In the genomic region with DNA sequence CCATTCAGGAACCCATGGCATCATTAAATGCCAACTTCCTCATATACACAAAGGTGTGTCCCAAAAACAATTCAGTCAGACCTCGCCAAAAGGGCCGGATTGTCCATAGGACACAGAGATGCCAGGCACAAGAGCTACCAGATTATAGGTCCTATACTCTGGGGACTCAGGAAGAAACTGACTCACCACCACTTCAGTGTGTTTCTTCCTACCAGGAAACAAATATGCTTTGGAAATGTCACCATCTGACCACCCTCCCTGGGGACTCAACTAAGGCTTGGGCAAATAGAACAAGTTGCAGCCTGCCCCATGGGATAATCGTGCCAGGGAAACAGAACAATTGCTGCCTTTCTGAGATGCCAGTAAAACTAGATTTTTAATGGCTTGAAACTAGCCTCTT, we compare ENCODE assay signal across 12 cellular contexts. TPM values are rescaled to one million over a fixed set of nuclear protein-coding genes. Genes with fewer than 3 reads are reported as not detected.
DNase-seq lines count a peak whose midpoint lies in the region; ATAC-seq and TF ChIP-seq lines count a peak whose summit lies in the region.
"Had no signal": no experiment of that assay in that cellular context is flagged by ENCODE, and none has a peak within 500 bp of the region (broad histone marks: within the 10 kb centered on the region; RNA-seq: fewer than 3 reads in every experiment).

No MANE protein-coding gene starts in this region.

- H3K36me3 Mint-ChIP-seq in activated CD8-positive, alpha-beta T cell treated with anti-CD3 and anti-CD28 coated beads, Interleukin-2, amount 10 ng/mL, durations not matched to agents 7 days and 5 days (ENCODE audit: low read depth), result no peaks in the 10 kb centered on the region
- H3K36me3 Mint-ChIP-seq in activated CD8-positive, alpha-beta T cell treated with anti-CD3 and anti-CD28 coated beads for 36 hours (ENCODE audit: low read depth), result no peaks in the 10 kb centered on the region
- H3K36me3 Mint-ChIP-seq: activated naive CD8-positive, alpha-beta T cell had no signal

- H3K27ac Mint-ChIP-seq in activated CD8-positive, alpha-beta T cell treated with anti-CD3 and anti-CD28 coated beads, Interleukin-2, amount 10 ng/mL, durations not matched to agents 7 days and 5 days, result no peak overlapping the region
- H3K27ac Mint-ChIP-seq in activated CD8-positive, alpha-beta T cell treated with anti-CD3 and anti-CD28 coated beads for 36 hours, result no peak overlapping the region
- H3K27ac Mint-ChIP-seq: activated naive CD8-positive, alpha-beta T cell had no signal

- peaks cover 21% of the 10 kb centered on the region for H3K27me3 Mint-ChIP-seq in activated CD8-positive, alpha-beta T cell treated with anti-CD3 and anti-CD28 coated beads, Interleukin-2, amount 10 ng/mL, durations not matched to agents 7 days and 5 days (ENCODE audit: low read depth)
- H3K27me3 Mint-ChIP-seq in activated CD8-positive, alpha-beta T cell treated with anti-CD3 and anti-CD28 coated beads for 36 hours, result peaks cover 13% of the 10 kb centered on the region

- no peaks in the 10 kb centered on the region for H3K9me3 ChIP-seq in breast epithelium
- H3K9me3 ChIP-seq: neutrophil, vagina had no signal

- TF ChIP-seq POLR2A in breast epithelium (IDR thresholded peaks at IDR 0.05), result no peak

- peak; percentile 7 for DNase-seq in activated CD8-positive, alpha-beta T cell treated with anti-CD3 and anti-CD28 coated beads, Interleukin-2, amount 10 ng/mL, durations not matched to agents 7 days and 5 days
- DNase-seq in activated CD8-positive, alpha-beta T cell treated with anti-CD3 and anti-CD28 coated beads for 36 hours, result no peak
- DNase-seq in NCI-H2171 treated with DMSO at 0.1 percent for 48 hours (lab: John Stamatoyannopoulos, UW), result peak; percentile 94
- DNase-seq in breast epithelium (ENCODE audit: low spot score in 2 of 2), result peak in 1 of 2 donors; percentile 75
- DNase-seq in ureter (ENCODE audit: low spot score), result peak; percentile 64
- DNase-seq in HUDEP-2 (lab: John Stamatoyannopoulos, UW; ENCODE audit: unreplicated experiment in 76 of 76), result no peak
- DNase-seq in HPDE6-E6E7 (ENCODE audit: extremely low spot score), result no peak
- no peak for DNase-seq in omental fat pad (ENCODE audit: low spot score)

- no peaks in the 10 kb centered on the region for H3K9me3 Mint-ChIP-seq in activated CD8-positive, alpha-beta T cell treated with anti-CD3 and anti-CD28 coated beads, Interleukin-2, amount 10 ng/mL, durations not matched to agents 7 days and 5 days (ENCODE audit: insufficient read depth)
- peaks cover 4% of the 10 kb centered on the region for H3K9me3 Mint-ChIP-seq in activated CD8-positive, alpha-beta T cell treated with anti-CD3 and anti-CD28 coated beads for 36 hours

- no peaks in the 10 kb centered on the region for H3K4me1 ChIP-seq in breast epithelium
- H3K4me1 ChIP-seq: vagina had no signal

- POLR2A ChIA-PET in activated CD8-positive, alpha-beta T cell treated with anti-CD3 and anti-CD28 coated beads, Interleukin-2, amount 10 ng/mL, durations not matched to agents 7 days and 5 days (lab: Charles Lee), result no interaction called here
- POLR2A ChIA-PET in activated CD8-positive, alpha-beta T cell treated with anti-CD3 and anti-CD28 coated beads for 36 hours (lab: Charles Lee), result no interaction called here

- intact Hi-C loops in activated CD8-positive, alpha-beta T cell treated with anti-CD3 and anti-CD28 coated beads for 36 hours (cut with micrococcal nuclease), result no loop called here
- intact Hi-C loops in breast epithelium (cut with DNase I; ENCODE audit: low total_unique reads), result no loop called here

- H3K27ac ChIP-seq in breast epithelium, result peak overlapping the region; percentile 21 to 46
- H3K27ac ChIP-seq: neutrophil, vagina had no signal

- no peak overlapping the region for H3K4me3 ChIP-seq in breast epithelium
- H3K4me3 ChIP-seq: lung, vagina had no signal

- ATAC-seq in activated CD8-positive, alpha-beta T cell treated with anti-CD3 and anti-CD28 coated beads, Interleukin-2, amount 10 ng/mL, durations not matched to agents 7 days and 5 days, result no peak
- no peak for ATAC-seq in activated CD8-positive, alpha-beta T cell treated with anti-CD3 and anti-CD28 coated beads for 36 hours
- no peak for ATAC-seq in omental fat pad (ENCODE audit: low FRiP score)

- H3K27me3 ChIP-seq in breast epithelium, result no peaks in the 10 kb centered on the region
- H3K27me3 ChIP-seq: vagina had no signal

- H3K36me3 ChIP-seq in breast epithelium, result no peaks in the 10 kb centered on the region
- H3K36me3 ChIP-seq: neutrophil, vagina had no signal

- CTCF ChIA-PET in activated CD8-positive, alpha-beta T cell treated with anti-CD3 and anti-CD28 coated beads, Interleukin-2, amount 10 ng/mL, durations not matched to agents 7 days and 5 days (lab: Charles Lee), result interaction anchor here (1.7 kb wide), 1 partner anchor 119 kb away, joined by 7 read pairs; no protein-coding TSS in a partner anchor
- CTCF ChIA-PET in activated CD8-positive, alpha-beta T cell treated with anti-CD3 and anti-CD28 coated beads for 36 hours (lab: Charles Lee), result no interaction called here

- no peaks in the 10 kb centered on the region for H3K4me1 Mint-ChIP-seq in activated CD8-positive, alpha-beta T cell treated with anti-CD3 and anti-CD28 coated beads, Interleukin-2, amount 10 ng/mL, durations not matched to agents 7 days and 5 days (ENCODE audit: low read depth)
- no peaks in the 10 kb centered on the region for H3K4me1 Mint-ChIP-seq in activated CD8-positive, alpha-beta T cell treated with anti-CD3 and anti-CD28 coated beads for 36 hours (ENCODE audit: low read depth)

- no peak overlapping the region for H3K4me3 Mint-ChIP-seq in activated CD8-positive, alpha-beta T cell treated with anti-CD3 and anti-CD28 coated beads, Interleukin-2, amount 10 ng/mL, durations not matched to agents 7 days and 5 days
- no peak overlapping the region for H3K4me3 Mint-ChIP-seq in activated CD8-positive, alpha-beta T cell treated with anti-CD3 and anti-CD28 coated beads for 36 hours
- H3K4me3 Mint-ChIP-seq: activated naive CD8-positive, alpha-beta T cell had no signal

- TF ChIP-seq CTCF in activated CD8-positive, alpha-beta T cell treated with anti-CD3 and anti-CD28 coated beads for 36 hours (IDR thresholded peaks at IDR 0.05), result no peak
- no peak for TF ChIP-seq CTCF in breast epithelium (IDR thresholded peaks at IDR 0.05)
- TF ChIP-seq CTCF in omental fat pad (IDR thresholded peaks at IDR 0.05), result no peak

RNA-seq across cellular contexts. Expression of a gene that starts 11.7 kb away (rescaled TPM):
- total RNA-seq in activated CD8-positive, alpha-beta T cell treated with anti-CD3 and anti-CD28 coated beads, Interleukin-2, amount 10 ng/mL, durations not matched to agents 7 days and 5 days, result not detected
- total RNA-seq in activated CD8-positive, alpha-beta T cell treated with anti-CD3 and anti-CD28 coated beads for 36 hours, result not detected
- total RNA-seq in breast epithelium (1 to 10 TPM; 1.4 to 3.6 (median 1.6) TPM), ureter (15.9 TPM), omental fat pad (1 to 10 TPM in 1 of 4 donors, under 1 TPM in 2, not detected in 1; 0.50 to 4.7 (median 0.84) TPM)

Comparison
In these comparisons a context has a peak if more than half of its experiments do, and no peak if none do; other contexts are left out.
1. DNase-seq: peak in activated CD8-positive, alpha-beta T cell treated with anti-CD3 and anti-CD28 coated beads, Interleukin-2, amount 10 ng/mL, durations not matched to agents 7 days and 5 days (single experiment), NCI-H2171 treated with DMSO at 0.1 percent for 48 hours (single experiment) and ureter (single experiment); none in activated CD8-positive, alpha-beta T cell treated with anti-CD3 and anti-CD28 coated beads for 36 hours (single experiment), HUDEP-2 (0 of 76), HPDE6-E6E7 (single experiment) and omental fat pad (single experiment).